12 cellular contexts compared by ENCODE assay signal in the genomic region with DNA sequence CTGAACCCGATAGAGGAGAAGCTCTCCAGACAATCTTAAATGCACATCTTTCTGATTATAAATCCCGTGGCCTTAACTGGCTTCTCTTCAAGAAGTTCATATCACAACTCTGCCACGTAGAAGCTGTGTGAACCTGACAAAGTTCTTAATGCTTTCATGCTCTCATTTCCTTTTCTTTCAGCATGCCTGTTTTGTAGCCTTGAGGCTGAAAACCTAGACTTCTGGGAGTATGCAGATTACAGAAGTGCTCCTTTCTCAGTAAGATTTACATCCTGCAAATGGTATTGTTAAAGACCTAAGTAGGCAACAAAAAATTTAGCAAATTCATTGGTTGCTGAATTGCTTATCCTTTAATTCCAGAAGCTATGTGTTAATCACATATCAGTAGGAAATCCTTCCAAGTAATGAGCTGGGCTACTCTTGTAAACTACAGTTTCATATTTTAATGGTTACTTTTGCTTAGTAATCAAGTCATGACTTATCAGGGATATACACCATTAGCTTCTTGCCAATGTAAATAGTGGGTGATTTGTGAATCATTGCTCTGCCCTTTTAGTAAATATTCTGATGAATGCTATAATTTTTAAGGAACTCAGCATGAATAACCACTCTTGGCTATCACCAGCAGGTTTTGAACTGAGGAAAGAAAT.
DNase-seq lines count a peak whose midpoint lies in the region; ATAC-seq and TF ChIP-seq lines count a peak whose summit lies in the region.
"Had no signal": no experiment of that assay in that cellular context is flagged by ENCODE, and none has a peak within 500 bp of the region (broad histone marks: within the 10 kb centered on the region; RNA-seq: fewer than 3 reads in every experiment).

No MANE protein-coding gene starts in this region.

- H3K27me3 Mint-ChIP-seq in immature natural killer cell (ENCODE audit: low read depth in 3 of 3): peaks cover 0 to 3% (median 0%) of the 10 kb centered on the region in 3 donors
- H3K27me3 Mint-ChIP-seq: activated CD4-positive, alpha-beta T cell treated with anti-CD3 and anti-CD28 coated beads, Interleukin-2, amount 10 ng/mL, durations not matched to agents 24 days and 14 days; activated naive CD4-positive, alpha-beta T cell treated with anti-CD3 and anti-CD28 coated beads, Interleukin-2, amount 10 ng/mL, durations not matched to agents 7 days and 5 days had no signal

- no peak overlapping the region for H3K27ac Mint-ChIP-seq in immature natural killer cell
- H3K27ac Mint-ChIP-seq: activated CD4-positive, alpha-beta T cell treated with anti-CD3 and anti-CD28 coated beads, Interleukin-2, amount 10 ng/mL, durations not matched to agents 24 days and 14 days; activated naive CD4-positive, alpha-beta T cell treated with anti-CD3 and anti-CD28 coated beads, Interleukin-2, amount 10 ng/mL, durations not matched to agents 7 days and 5 days had no signal

- H3K27ac ChIP-seq in osteoblast (ENCODE audit: low read depth, low read length) (peak overlapping the region; percentile 29), right atrium auricular region (no peak overlapping the region)
- H3K27ac ChIP-seq: vagina had no signal

- no peak for TF ChIP-seq CTCF in osteoblast (IDR thresholded peaks at IDR 0.05; ENCODE audit: extremely low read depth, low read depth, low read length)
- TF ChIP-seq CTCF in right atrium auricular region (IDR thresholded peaks at IDR 0.05): no peak

- H2AFZ ChIP-seq in osteoblast (ENCODE audit: low read length): no peak overlapping the region

- no peaks in the 10 kb centered on the region for H3K36me3 Mint-ChIP-seq in immature natural killer cell
- H3K36me3 Mint-ChIP-seq: activated naive CD4-positive, alpha-beta T cell treated with anti-CD3 and anti-CD28 coated beads, Interleukin-2, amount 10 ng/mL, durations not matched to agents 7 days and 5 days had no signal

- peaks cover 10% of the 10 kb centered on the region for H4K20me1 ChIP-seq in osteoblast (ENCODE audit: insufficient read depth, low read length)

- H3K4me1 ChIP-seq in osteoblast (ENCODE audit: insufficient read depth, low read length) (peaks cover 20% of the 10 kb centered on the region), right atrium auricular region (peaks cover 0 to 37% of the 10 kb centered on the region in 2 donors)

- H3K4me3 ChIP-seq in osteoblast (ENCODE audit: insufficient read depth, low read length) (no peak overlapping the region), right atrium auricular region (no peak overlapping the region)
- H3K4me3 ChIP-seq: vagina had no signal

- no peak for ATAC-seq in HG02759 (IDR thresholded peaks at IDR 0.05; ENCODE audit: unreplicated experiment)

- H3K36me3 ChIP-seq in osteoblast (ENCODE audit: insufficient read depth, low read length) (no peaks in the 10 kb centered on the region), right atrium auricular region (no peaks in the 10 kb centered on the region)
- H3K36me3 ChIP-seq: vagina had no signal

- DNase-seq in GM04503 (ENCODE audit: low read depth): peak; percentile 59
- peak; percentile 87 for DNase-seq in NCI-H226
- DNase-seq in dermis blood vessel endothelial cell: peak; percentile 80
- DNase-seq in osteoblast (ENCODE audit: insufficient read length, low spot score, missing footprints): peak; percentile 87
- DNase-seq in right atrium auricular region (ENCODE audit: low spot score): no peak
- DNase-seq in immature natural killer cell: no peak
- DNase-seq in COLO668 (lab: John Stamatoyannopoulos, UW; ENCODE audit: unreplicated experiment): no peak
- DNase-seq: activated CD4-positive, alpha-beta T cell treated with anti-CD3 and anti-CD28 coated beads, Interleukin-2, amount 10 ng/mL, durations not matched to agents 24 days and 14 days; activated naive CD4-positive, alpha-beta T cell treated with anti-CD3 and anti-CD28 coated beads, Interleukin-2, amount 10 ng/mL, durations not matched to agents 7 days and 5 days; NCI-H1694 had no signal

- no peaks in the 10 kb centered on the region for H3K27me3 ChIP-seq in osteoblast (ENCODE audit: insufficient read depth, low read length)
- H3K27me3 ChIP-seq in right atrium auricular region: no peaks in the 10 kb centered on the region
- H3K27me3 ChIP-seq: vagina had no signal

- H3K4me2 ChIP-seq in osteoblast (ENCODE audit: insufficient read depth, low read length): peak overlapping the region; percentile 61

- peaks cover 2% of the 10 kb centered on the region for H3K79me2 ChIP-seq in osteoblast (ENCODE audit: insufficient read depth, low read length)

- no peaks in the 10 kb centered on the region for H3K4me1 Mint-ChIP-seq in immature natural killer cell
- H3K4me1 Mint-ChIP-seq: activated CD4-positive, alpha-beta T cell treated with anti-CD3 and anti-CD28 coated beads, Interleukin-2, amount 10 ng/mL, durations not matched to agents 24 days and 14 days; activated naive CD4-positive, alpha-beta T cell treated with anti-CD3 and anti-CD28 coated beads, Interleukin-2, amount 10 ng/mL, durations not matched to agents 7 days and 5 days had no signal

- H3K9me3 Mint-ChIP-seq in immature natural killer cell: peaks cover 4 to 32% (median 11%) of the 10 kb centered on the region in 6 donors
- H3K9me3 Mint-ChIP-seq: activated CD4-positive, alpha-beta T cell treated with anti-CD3 and anti-CD28 coated beads, Interleukin-2, amount 10 ng/mL, durations not matched to agents 24 days and 14 days had no signal

- no peaks in the 10 kb centered on the region for H3K9me3 ChIP-seq in osteoblast (ENCODE audit: low read depth, low read length)
- no peaks in the 10 kb centered on the region for H3K9me3 ChIP-seq in right atrium auricular region
- H3K9me3 ChIP-seq: vagina had no signal

- H3K4me3 Mint-ChIP-seq in immature natural killer cell: no peak overlapping the region
- H3K4me3 Mint-ChIP-seq: activated CD4-positive, alpha-beta T cell treated with anti-CD3 and anti-CD28 coated beads, Interleukin-2, amount 10 ng/mL, durations not matched to agents 24 days and 14 days; activated naive CD4-positive, alpha-beta T cell treated with anti-CD3 and anti-CD28 coated beads, Interleukin-2, amount 10 ng/mL, durations not matched to agents 7 days and 5 days had no signal

Comparison
In these comparisons a context has a peak if more than half of its experiments do, and no peak if none do; other contexts are left out.
1. DNase-seq: peak in GM04503 (single experiment), NCI-H226 (single experiment), dermis blood vessel endothelial cell (single experiment) and osteoblast (single experiment); none in right atrium auricular region (single experiment), immature natural killer cell (0 of 3) and COLO668 (single experiment).